Comparison of ENCODE assay signal across 8 cellular contexts in genomic region chr19:1860821-1861598, GRCh38. TPM values are rescaled to one million over a fixed set of nuclear protein-coding genes. Genes with fewer than 3 reads are reported as not detected.
DNase-seq lines count a peak whose midpoint lies in the region; ATAC-seq, FAIRE-seq and TF ChIP-seq lines count a peak whose summit lies in the region.

No MANE protein-coding gene starts in this region.

- BruUV-seq in A673 (replicated peaks; lab: Mats Ljungman, UMichigan) (no TSS peak), GM12878 (replicated peaks; lab: Mats Ljungman, UMichigan) (no TSS peak)

- H3K27ac ChIP-seq in A673 (ENCODE audit: low read depth, low read length, poor library complexity, severe bottlenecking) (peak overlapping the region; percentile 52), GM12878 (ENCODE audit: control insufficient read depth, insufficient read depth) (no peak overlapping the region), ascending aorta (no peak overlapping the region)

- peak overlapping the region; percentile 56 for H3K9ac ChIP-seq in GM12878 (ENCODE audit: control insufficient read depth, insufficient read depth, low read length)

- ATAC-seq in GM12878 (no peak), memory B cell (ENCODE audit: low read depth) (no peak), sciatic nerve (no peak), GM19035 (IDR thresholded peaks at IDR 0.05; ENCODE audit: unreplicated experiment) (no peak)

- peaks cover 28% of the 10 kb centered on the region for H3K4me1 Mint-ChIP-seq in memory B cell

- SMC1A ChIA-PET in GM12878 (lab: Charles Lee; ENCODE audit: uncharacterized antibody, unreplicated experiment), result no interaction called here

- CTCF ChIA-PET in A673 (lab: Charles Lee), result no interaction called here
- CTCF ChIA-PET in GM12878 (lab: Yijun Ruan, JAX), result no interaction called here

- no peak for TF ChIP-seq RAD21 in GM12878 (IDR thresholded peaks at IDR 0.05; ENCODE audit: insufficient read depth, low read depth, low read length)

- peak overlapping the region; percentile 97 for H3K27ac Mint-ChIP-seq in memory B cell

- intact Hi-C loops in A673 (cut with micrococcal nuclease; ENCODE audit: unreplicated experiment), result no loop called here
- intact Hi-C loops in GM12878 (cut with micrococcal nuclease; ENCODE audit: unreplicated experiment), result no loop called here
- intact Hi-C loops in sciatic nerve (cut with DNase I), result no loop called here
- intact Hi-C loops in ascending aorta (cut with DNase I), result loop anchor here (5.0 kb wide), 1 partner anchor 291 kb away; the partner anchor contains the start of gene AP3D1

- no peaks in the 10 kb centered on the region for H3K27me3 Mint-ChIP-seq in memory B cell

- H3K4me3 Mint-ChIP-seq in memory B cell, result peak overlapping the region; percentile 97

- H4K20me1 ChIP-seq in GM12878 (ENCODE audit: control insufficient read depth, insufficient read depth), result peaks cover 7% of the 10 kb centered on the region; the same call in 1 of the 2 replicates

- no peak for TF ChIP-seq EP300 in GM12878 (IDR thresholded peaks at IDR 0.05; ENCODE audit: borderline replicate concordance in 1 of 2, control insufficient read depth in 1 of 2, low read depth in 2 of 2, low read length in 2 of 2)

- POLR2A ChIA-PET in A673 (lab: Charles Lee; ENCODE audit: low non-redundant PET), result no interaction called here
- POLR2A ChIA-PET in GM12878 (lab: Charles Lee), result interaction anchor here (0.6 to 1.2 kb wide), 2 partner anchors 15 to 171 kb away, joined by 3 read pairs; no protein-coding TSS in a partner anchor

- H3K4me1 ChIP-seq in A673 (ENCODE audit: insufficient read depth, low read length, poor library complexity, severe bottlenecking), result peaks cover 51% of the 10 kb centered on the region
- peaks cover 11% of the 10 kb centered on the region for H3K4me1 ChIP-seq in GM12878 (ENCODE audit: control insufficient read depth, insufficient read depth, low read length)
- peaks cover 16 to 29% of the 10 kb centered on the region in 2 donors for H3K4me1 ChIP-seq in ascending aorta

- no peaks in the 10 kb centered on the region for H3K36me3 ChIP-seq in A673 (ENCODE audit: insufficient read depth, low read length, poor library complexity, severe bottlenecking)
- H3K36me3 ChIP-seq in GM12878 (ENCODE audit: control insufficient read depth in 2 of 2, insufficient read depth in 2 of 2, low read length in 1 of 2), result peaks cover 0 to under 1% of the 10 kb centered on the region in 2 experiments; a peak in 1 of 4 replicates
- no peaks in the 10 kb centered on the region for H3K36me3 ChIP-seq in ascending aorta

- peak overlapping the region; percentile 72 for H3K4me2 ChIP-seq in GM12878 (ENCODE audit: control insufficient read depth, insufficient read depth)

- no peak overlapping the region for H2AFZ ChIP-seq in GM12878 (ENCODE audit: control insufficient read depth, low read depth, low read length)

- no peaks in the 10 kb centered on the region for H3K36me3 Mint-ChIP-seq in memory B cell

- peaks cover 69% of the 10 kb centered on the region for H3K79me2 ChIP-seq in GM12878 (ENCODE audit: control insufficient read depth, insufficient read depth, low read length)

- RAD21 ChIA-PET in GM12878 (lab: Charles Lee; ENCODE audit: unreplicated experiment), result no interaction called here

- no peak for FAIRE-seq in GM12878 (lab: Jason Lieb, UNC)

- H3K9me3 Mint-ChIP-seq in memory B cell, result no peaks in the 10 kb centered on the region

- DNase-seq in A673 (ENCODE audit: low spot score) (no peak), HFF-Myc (ENCODE audit: extremely low read depth, low read depth) (no peak), GM12878 (ENCODE audit: low read depth, low spot score) (no peak), memory B cell (ENCODE audit: low spot score in 2 of 2) (no peak), sciatic nerve (ENCODE audit: low spot score) (no peak), ascending aorta (ENCODE audit: low spot score in 2 of 2) (no peak), NCI-H146 treated with DMSO at 0.1 percent for 48 hours (lab: John Stamatoyannopoulos, UW; ENCODE audit: unreplicated experiment) (no peak)

- no peak for TF ChIP-seq POLR2A in GM12878 (IDR thresholded peaks at IDR 0.05; ENCODE audit: low read depth, low read length)

- H3K4me3 ChIP-seq in A673 (ENCODE audit: low read depth, low read length, poor library complexity, severe bottlenecking) (peak overlapping the region; percentile 85), HFF-Myc (replicated peaks; ENCODE audit: low read depth, low read length) (peak overlapping the region; percentile 86), GM12878 (peak overlapping the region; percentile 94), ascending aorta (no peak overlapping the region)

- H3K9me3 ChIP-seq in A673 (ENCODE audit: low read depth, low read length, poor library complexity, severe bottlenecking) (no peaks in the 10 kb centered on the region), GM12878 (replicated peaks; ENCODE audit: control insufficient read depth, insufficient read depth, low read length) (no peaks in the 10 kb centered on the region), ascending aorta (no peaks in the 10 kb centered on the region)

- 38% methylated on average over 28 of the region's 28 CpGs for WGBS in GM12878 (ENCODE audit: insufficient coverage, insufficient replicate concordance, low lambda C conversion rate, missing lambda C conversion rate)

- TF ChIP-seq CTCF in A673 (conservative IDR thresholded peaks at IDR 0.05; ENCODE audit: low read depth, low read length) (no peak), HFF-Myc (IDR thresholded peaks at IDR 0.05; ENCODE audit: low read depth, low read length, missing control alignments) (no peak), GM12878 (IDR thresholded peaks at IDR 0.05 in 2 of 3, conservative IDR thresholded peaks at IDR 0.05 in 1 of 3; ENCODE audit: control insufficient read depth in 2 of 3, extremely low read depth in 1 of 3, insufficient read depth in 1 of 3, low read depth in 3 of 3, low read length in 3 of 3) (no peak), ascending aorta (IDR thresholded peaks at IDR 0.05) (no peak)

- H3K27me3 ChIP-seq in A673 (replicated peaks; ENCODE audit: insufficient read depth, low read depth, low read length, poor library complexity) (no peaks in the 10 kb centered on the region), GM12878 (replicated peaks in 1 of 2; ENCODE audit: control insufficient read depth in 2 of 2, insufficient read depth in 2 of 2, low read length in 1 of 2) (no peaks in the 10 kb centered on the region), ascending aorta (no peaks in the 10 kb centered on the region)

- in situ Hi-C loops in GM12878 (cut with MboI), result loop anchor here (25.0 kb wide), 1 partner anchor 1501 kb away; the partner anchor contains the start of gene NFIC

RNA-seq across cellular contexts. Expression of gene KLF16, which starts 2.4 kb away (rescaled TPM):
- total RNA-seq in A673 (2021), result 46.8 and 49.1 TPM in 2 replicates
- total RNA-seq in GM12878 (2013; cell fraction: nucleolus; rRNA removed), result 4.1 and 5.1 TPM in 2 replicates
- total RNA-seq in GM12878 (2014; rRNA removed), result 5.4 and 6.2 TPM in 2 replicates
- total RNA-seq in GM12878 (2014; rRNA removed; fragmentation: Illumina TruSeq; extraction: Trizol), result 2.2 and 2.6 TPM in 2 replicates
- 37.6 and 41.2 TPM in 2 replicates for total RNA-seq in GM12878 (2021)
- 2.1 TPM for polyA plus RNA-seq in GM12878 (2011; ENCODE audit: low read depth)
- polyA plus RNA-seq in GM12878 (2011; rRNA removed), result 0.89 and 1.6 TPM in 2 replicates
- 4.1 and 7.5 TPM in 2 replicates for polyA plus RNA-seq in GM12878 (2011; cell fraction: cytosol; rRNA removed)
- polyA plus RNA-seq in GM12878 (2011; cell fraction: nucleus; rRNA removed), result 11.3 and 26.9 TPM in 2 replicates
- polyA plus RNA-seq in GM12878 (2012), result 9.1 and 13.8 TPM in 2 replicates
- 0.57 and 2.6 TPM in 2 replicates for polyA plus RNA-seq in GM12878 (2014; fragmentation: Illumina TruSeq; extraction: Trizol)
- under 1 TPM; 0.03 to 0.24 TPM for polyA plus RNA-seq in GM12878 (2014; fragmentation: Nextera tagmentation; extraction: Ambion mirVana)
- 13.4 and 13.7 TPM in 2 replicates for polyA plus RNA-seq in GM12878 (2014; rRNA removed)
- polyA plus RNA-seq in GM12878 (2016; fragmentation: Nextera tagmentation; extraction: Ambion mirVana), result 1 to 10 TPM; 2.1 to 2.5 TPM
- polyA minus RNA-seq in GM12878 (2011; rRNA and poly(A)+ RNA removed), result 0.59 and 1.9 TPM in 2 replicates
- 4.9 and 7.4 TPM in 2 replicates for polyA minus RNA-seq in GM12878 (2011; cell fraction: cytosol; rRNA and poly(A)+ RNA removed)
- polyA minus RNA-seq in GM12878 (2011; cell fraction: nucleus; rRNA and poly(A)+ RNA removed), result 1.5 and 6.3 TPM in 2 replicates
- 20.2 TPM for total RNA-seq in sciatic nerve
- 15.2 TPM for total RNA-seq in ascending aorta

RNA-seq across cellular contexts. Expression of gene REXO1, which starts 12.7 kb away (rescaled TPM):
- total RNA-seq in A673 (2021), result 50.6 and 53.0 TPM in 2 replicates
- total RNA-seq in GM12878 (2013; cell fraction: nucleolus; rRNA removed), result 47.1 and 50.6 TPM in 2 replicates
- 5.2 and 11.7 TPM in 2 replicates for total RNA-seq in GM12878 (2014; rRNA removed)
- 6.4 and 8.5 TPM in 2 replicates for total RNA-seq in GM12878 (2014; rRNA removed; fragmentation: Illumina TruSeq; extraction: Trizol)
- total RNA-seq in GM12878 (2021), result 38.1 and 45.2 TPM in 2 replicates
- 8.9 TPM for polyA plus RNA-seq in GM12878 (2011; ENCODE audit: low read depth)
- polyA plus RNA-seq in GM12878 (2011; rRNA removed), result 2.7 and 9.5 TPM in 2 replicates
- 16.1 and 17.2 TPM in 2 replicates for polyA plus RNA-seq in GM12878 (2011; cell fraction: cytosol; rRNA removed)
- 52.3 and 81.1 TPM in 2 replicates for polyA plus RNA-seq in GM12878 (2011; cell fraction: nucleus; rRNA removed)
- 23.8 and 34.3 TPM in 2 replicates for polyA plus RNA-seq in GM12878 (2012)
- 4.0 and 8.2 TPM in 2 replicates for polyA plus RNA-seq in GM12878 (2014; fragmentation: Illumina TruSeq; extraction: Trizol)
- under 1 TPM; 0.03 to 0.64 TPM for polyA plus RNA-seq in GM12878 (2014; fragmentation: Nextera tagmentation; extraction: Ambion mirVana)
- polyA plus RNA-seq in GM12878 (2014; rRNA removed), result 31.3 and 38.2 TPM in 2 replicates
- polyA plus RNA-seq in GM12878 (2016; fragmentation: Nextera tagmentation; extraction: Ambion mirVana), result 1 to 10 TPM; 3.7 to 8.4 TPM
- polyA minus RNA-seq in GM12878 (2011; rRNA and poly(A)+ RNA removed), result 9.6 and 10.0 TPM in 2 replicates
- 10.0 and 14.4 TPM in 2 replicates for polyA minus RNA-seq in GM12878 (2011; cell fraction: cytosol; rRNA and poly(A)+ RNA removed)
- 7.4 and 15.0 TPM in 2 replicates for polyA minus RNA-seq in GM12878 (2011; cell fraction: nucleus; rRNA and poly(A)+ RNA removed)
- 34.2 TPM for total RNA-seq in sciatic nerve
- total RNA-seq in ascending aorta, result 45.1 TPM

RNA-seq across cellular contexts. Expression of gene ABHD17A, which starts 24.3 kb away (rescaled TPM):
- total RNA-seq in A673 (2021) (56.9 and 60.0 TPM in 2 replicates), GM12878 (2014; rRNA removed) (109 and 126 TPM in 2 replicates), GM12878 (2014; rRNA removed; fragmentation: Illumina TruSeq; extraction: Trizol) (5.6 and 7.0 TPM in 2 replicates), GM12878 (2021) (72.6 and 77.6 TPM in 2 replicates), sciatic nerve (78.9 TPM), ascending aorta (278 TPM)
- 25.8 and 29.5 TPM in 2 replicates for total RNA-seq in GM12878 (2013; cell fraction: nucleolus; rRNA removed)
- polyA plus RNA-seq in GM12878 (2011; ENCODE audit: low read depth), result 8.6 TPM
- polyA plus RNA-seq in GM12878 (2011; rRNA removed) (7.7 and 25.3 TPM in 2 replicates), GM12878 (2014; fragmentation: Illumina TruSeq; extraction: Trizol) (0.87 and 2.5 TPM in 2 replicates), GM12878 (2014; fragmentation: Nextera tagmentation; extraction: Ambion mirVana) (under 1 TPM in 1 of 2 experiments, not detected in 1; 0.13 TPM), GM12878 (2014; rRNA removed) (84.5 and 105 TPM in 2 replicates), GM12878 (2016; fragmentation: Nextera tagmentation; extraction: Ambion mirVana) (10 to 100 TPM; 28.8 to 45.7 TPM)
- polyA plus RNA-seq in GM12878 (2011; cell fraction: cytosol; rRNA removed), result 45.6 and 92.1 TPM in 2 replicates
- polyA plus RNA-seq in GM12878 (2011; cell fraction: nucleus; rRNA removed), result 158 and 188 TPM in 2 replicates
- polyA plus RNA-seq in GM12878 (2012), result 36.2 and 44.0 TPM in 2 replicates
- 22.4 and 32.0 TPM in 2 replicates for polyA minus RNA-seq in GM12878 (2011; rRNA and poly(A)+ RNA removed)
- polyA minus RNA-seq in GM12878 (2011; cell fraction: cytosol; rRNA and poly(A)+ RNA removed), result 21.4 and 26.9 TPM in 2 replicates
- polyA minus RNA-seq in GM12878 (2011; cell fraction: nucleus; rRNA and poly(A)+ RNA removed), result 13.5 and 18.1 TPM in 2 replicates

RNA-seq across cellular contexts. Expression of gene ADAT3, which starts 44.2 kb away (rescaled TPM):
- 14.1 and 18.0 TPM in 2 replicates for total RNA-seq in A673 (2021)
- total RNA-seq in GM12878 (2013; cell fraction: nucleolus; rRNA removed), result 26.1 and 30.8 TPM in 2 replicates
- total RNA-seq in GM12878 (2014; rRNA removed), result 3.8 and 5.6 TPM in 2 replicates
- 0.27 TPM in 1 of 2 replicates, not detected in the other for total RNA-seq in GM12878 (2014; rRNA removed; fragmentation: Illumina TruSeq; extraction: Trizol)
- 11.6 and 11.8 TPM in 2 replicates for total RNA-seq in GM12878 (2021)
- polyA plus RNA-seq in GM12878 (2011; ENCODE audit: low read depth), result 0.54 TPM
- polyA plus RNA-seq in GM12878 (2011; rRNA removed), result 0.13 and 0.46 TPM in 2 replicates
- 1.1 and 2.1 TPM in 2 replicates for polyA plus RNA-seq in GM12878 (2011; cell fraction: cytosol; rRNA removed)
- polyA plus RNA-seq in GM12878 (2011; cell fraction: nucleus; rRNA removed), result 5.4 and 12.3 TPM in 2 replicates
- 3.0 and 3.7 TPM in 2 replicates for polyA plus RNA-seq in GM12878 (2012)
- polyA plus RNA-seq in GM12878 (2014; fragmentation: Illumina TruSeq; extraction: Trizol), result not detected in 2 replicates
- polyA plus RNA-seq in GM12878 (2014; fragmentation: Nextera tagmentation; extraction: Ambion mirVana), result not detected
- 11.0 and 13.2 TPM in 2 replicates for polyA plus RNA-seq in GM12878 (2014; rRNA removed)
- polyA plus RNA-seq in GM12878 (2016; fragmentation: Nextera tagmentation; extraction: Ambion mirVana), result 1 to 10 TPM; 7.7 to 8.9 TPM
- polyA minus RNA-seq in GM12878 (2011; rRNA and poly(A)+ RNA removed), result 0.62 TPM in 1 of 2 replicates, not detected in the other
- polyA minus RNA-seq in GM12878 (2011; cell fraction: cytosol; rRNA and poly(A)+ RNA removed), result 1.1 and 1.5 TPM in 2 replicates
- polyA minus RNA-seq in GM12878 (2011; cell fraction: nucleus; rRNA and poly(A)+ RNA removed), result 1.9 and 4.9 TPM in 2 replicates
- 4.3 TPM for total RNA-seq in sciatic nerve
- total RNA-seq in ascending aorta, result 18.4 TPM

RNA-seq across cellular contexts. Expression of gene SCAMP4, which starts 44.2 kb away (rescaled TPM):
- total RNA-seq in A673 (2021) (88.4 and 98.8 TPM in 2 replicates), GM12878 (2014; rRNA removed) (16.9 and 19.3 TPM in 2 replicates), GM12878 (2014; rRNA removed; fragmentation: Illumina TruSeq; extraction: Trizol) (6.5 and 7.0 TPM in 2 replicates), GM12878 (2021) (34.7 and 38.7 TPM in 2 replicates), sciatic nerve (53.5 TPM), ascending aorta (322 TPM)
- 42.9 and 44.9 TPM in 2 replicates for total RNA-seq in GM12878 (2013; cell fraction: nucleolus; rRNA removed)
- polyA plus RNA-seq in GM12878 (2011; ENCODE audit: low read depth), result 8.1 TPM
- polyA plus RNA-seq in GM12878 (2011; rRNA removed) (2.7 and 5.6 TPM in 2 replicates), GM12878 (2014; fragmentation: Illumina TruSeq; extraction: Trizol) (5.1 and 8.7 TPM in 2 replicates), GM12878 (2014; fragmentation: Nextera tagmentation; extraction: Ambion mirVana) (1 to 10 TPM in 1 of 2 experiments, under 1 TPM in 1; 0.63 to 2.3 TPM), GM12878 (2014; rRNA removed) (24.4 and 33.2 TPM in 2 replicates), GM12878 (2016; fragmentation: Nextera tagmentation; extraction: Ambion mirVana) (10 to 100 TPM; 33.8 to 34.4 TPM)
- 6.9 and 10.0 TPM in 2 replicates for polyA plus RNA-seq in GM12878 (2011; cell fraction: cytosol; rRNA removed)
- polyA plus RNA-seq in GM12878 (2011; cell fraction: nucleus; rRNA removed), result 28.6 and 39.7 TPM in 2 replicates
- 21.9 and 26.7 TPM in 2 replicates for polyA plus RNA-seq in GM12878 (2012)
- polyA minus RNA-seq in GM12878 (2011; rRNA and poly(A)+ RNA removed), result 3.1 and 15.0 TPM in 2 replicates
- 7.0 and 10.7 TPM in 2 replicates for polyA minus RNA-seq in GM12878 (2011; cell fraction: cytosol; rRNA and poly(A)+ RNA removed)
- polyA minus RNA-seq in GM12878 (2011; cell fraction: nucleus; rRNA and poly(A)+ RNA removed), result 9.1 and 17.2 TPM in 2 replicates

Comparison
In these comparisons a context has a peak if more than half of its experiments do, and no peak if none do; other contexts are left out.
1. H3K4me3 ChIP-seq: peak in A673 (single experiment), HFF-Myc (single experiment) and GM12878 (single experiment); none in ascending aorta (0 of 2).